In genomic region chr10:44993226-44993921, GRCh38 we compare ENCODE assay signal across 13 cellular contexts. TPM values are rescaled to one million over a fixed set of nuclear protein-coding genes. Genes with fewer than 3 reads are reported as not detected.
A peak's percentile ranks its signal among the peaks of the same experiment; 100 is the strongest.
DNase-seq lines count a peak whose midpoint lies in the region; ATAC-seq, FAIRE-seq and TF ChIP-seq lines count a peak whose summit lies in the region.
"Had no signal": no experiment of that assay in that cellular context is flagged by ENCODE, and none has a peak within 500 bp of the region (broad histone marks: within the 10 kb centered on the region; RNA-seq: fewer than 3 reads in every experiment).

No MANE protein-coding gene starts in this region.

- H3K27me3 ChIP-seq in Caco-2 (replicated peaks; ENCODE audit: control insufficient read depth, insufficient read depth, low read length), result no peaks in the 10 kb centered on the region
- H3K27me3 ChIP-seq in Panc1 (ENCODE audit: control insufficient read depth, insufficient read depth, low read length), result no peaks in the 10 kb centered on the region
- H3K27me3 ChIP-seq in right cardiac atrium (ENCODE audit: control insufficient read depth, insufficient read depth), result no peaks in the 10 kb centered on the region
- no peaks in the 10 kb centered on the region for H3K27me3 ChIP-seq in sigmoid colon
- H3K27me3 ChIP-seq: neutrophil had no signal

- FAIRE-seq in GM12891 (lab: Jason Lieb, UNC), result no peak

- H3K4me3 ChIP-seq in Caco-2 (ENCODE audit: low read depth, low read length), result no peak overlapping the region
- no peak overlapping the region for H3K4me3 ChIP-seq in Panc1 (ENCODE audit: low read depth in 2 of 2, low read length in 2 of 2)
- H3K4me3 ChIP-seq in right cardiac atrium (ENCODE audit: low read length), result no peak overlapping the region
- no peak overlapping the region for H3K4me3 ChIP-seq in sigmoid colon

- H3K9me3 Mint-ChIP-seq in Caco-2 (ENCODE audit: unreplicated experiment), result no peaks in the 10 kb centered on the region

- POLR2A ChIA-PET in Caco-2 (lab: Charles Lee) (interaction anchor here (0.8 kb wide), 1 partner anchor 15 kb away, joined by 6 read pairs; the partner anchor contains the start of gene DEPP1), Panc1 (lab: Charles Lee) (no interaction called here)

- in situ Hi-C loops in Panc1 (cut with HindIII; ENCODE audit: low pct_unique_long_range_greater_than_20kb, low sequenced_read_pairs), result no loop called here

- H3K4me3 Mint-ChIP-seq in Caco-2 (ENCODE audit: unreplicated experiment), result peak overlapping the region; percentile 31

- H3K27ac Mint-ChIP-seq in Caco-2 (ENCODE audit: unreplicated experiment), result peak overlapping the region; percentile 96

- ATAC-seq in Panc1 (no peak), right cardiac atrium (no peak)

- no peak overlapping the region for H3K27ac ChIP-seq in Panc1 (ENCODE audit: low read length)
- H3K27ac ChIP-seq in right cardiac atrium (ENCODE audit: low read length), result peak overlapping the region; percentile 40
- peak overlapping the region; percentile 38 to 97 (median 86) for H3K27ac ChIP-seq in sigmoid colon
- H3K27ac ChIP-seq: neutrophil had no signal

- peak in 1 of 2 experiments; percentile 41 for DNase-seq in Caco-2
- DNase-seq in Panc1 (ENCODE audit: low read depth, low spot score), result no peak
- peak in 2 of 3 donors; percentile 54 for DNase-seq in right cardiac atrium
- DNase-seq in sigmoid colon, result peak; percentile 61
- no peak for DNase-seq in activated T-cell treated with anti-CD3 and anti-CD28 coated beads, Interleukin-2, amount 50 U/mL, for 1 hour
- DNase-seq in GM12891 (ENCODE audit: insufficient read length, low spot score), result no peak
- DNase-seq in germinal center (ENCODE audit: low spot score), result no peak
- DNase-seq in NCI-H2196 (lab: John Stamatoyannopoulos, UW; ENCODE audit: unreplicated experiment), result no peak
- DNase-seq: GDM1; KBM-7; NCI-H187; stimulated activated CD4-positive, alpha-beta T cell treated with anti-CD3 and anti-CD28 coated beads, Interleukin-15, amount 100 ng/mL, for 24 hours had no signal

- H3K4me1 Mint-ChIP-seq in Caco-2 (ENCODE audit: low read depth, unreplicated experiment), result peaks cover 48% of the 10 kb centered on the region

- WGBS in right cardiac atrium, result 94% methylated on average over 14 of the region's 14 CpGs
- WGBS in sigmoid colon, 2 donors, result 95% methylated on average over 14 of the region's 14 CpGs

- H3K27me3 Mint-ChIP-seq in Caco-2 (ENCODE audit: insufficient read depth, unreplicated experiment), result no peaks in the 10 kb centered on the region

- CTCF ChIA-PET in Caco-2 (lab: Charles Lee), result interaction anchor here (1.2 to 4.8 kb wide), 4 partner anchors 15 to 60 kb away, joined by 5 to 27 read pairs (median 8); partner anchors contain the start of gene DEPP1
- CTCF ChIA-PET in Panc1 (lab: Charles Lee), result no interaction called here

- no peak for TF ChIP-seq CTCF in Caco-2 (IDR thresholded peaks at IDR 0.05; ENCODE audit: insufficient read depth in 1 of 2, low read depth in 1 of 2, low read length in 1 of 2, severe bottlenecking in 1 of 2, unreplicated experiment in 1 of 2)
- TF ChIP-seq CTCF in Panc1 (IDR thresholded peaks at IDR 0.05), result no peak
- TF ChIP-seq CTCF in sigmoid colon (IDR thresholded peaks at IDR 0.05), result no peak

- H3K36me3 Mint-ChIP-seq in Caco-2 (ENCODE audit: insufficient read depth, unreplicated experiment), result peaks cover 19% of the 10 kb centered on the region

- intact Hi-C loops in Caco-2 (cut with micrococcal nuclease; ENCODE audit: unreplicated experiment) (no loop called here), Panc1 (cut with micrococcal nuclease; ENCODE audit: unreplicated experiment) (no loop called here), right cardiac atrium (cut with DNase I) (no loop called here), sigmoid colon (cut with DNase I) (no loop called here)

- TF ChIP-seq POLR2A in sigmoid colon (IDR thresholded peaks at IDR 0.05), result no peak
- TF ChIP-seq POLR2A in GM12891 (IDR thresholded peaks at IDR 0.05; ENCODE audit: low read depth, low read length), result no peak

- H3K9me3 ChIP-seq in Caco-2 (no peaks in the 10 kb centered on the region), Panc1 (ENCODE audit: control insufficient read depth, insufficient read depth, low read depth, low read length) (no peaks in the 10 kb centered on the region), right cardiac atrium (ENCODE audit: control insufficient read depth, low read length) (no peaks in the 10 kb centered on the region), sigmoid colon (no peaks in the 10 kb centered on the region)
- H3K9me3 ChIP-seq: neutrophil had no signal

- H3K4me1 ChIP-seq in Caco-2 (peaks cover 60% of the 10 kb centered on the region), Panc1 (ENCODE audit: control insufficient read depth, insufficient read depth, low read length) (0 out of 2 replicates have a peak, but pooled peaks cover 7% of the 10 kb centered on the region), right cardiac atrium (ENCODE audit: control insufficient read depth, insufficient read depth, low read length) (peaks cover 36% of the 10 kb centered on the region), sigmoid colon (peaks cover 0 to 59% (median 31%) of the 10 kb centered on the region in 4 donors)

- BruUV-seq in Caco-2 (replicated peaks; lab: Mats Ljungman, UMichigan) (no TSS peak), Panc1 (replicated peaks; lab: Mats Ljungman, UMichigan) (TSS peak; percentile 63)

- no peak for TF ChIP-seq EP300 in sigmoid colon (IDR thresholded peaks at IDR 0.05)

- H3K36me3 ChIP-seq in Caco-2 (ENCODE audit: control insufficient read depth, insufficient read depth, low read length) (no peaks in the 10 kb centered on the region), Panc1 (ENCODE audit: control insufficient read depth, insufficient read depth, low read length) (no peaks in the 10 kb centered on the region), sigmoid colon (peaks cover 0 to 43% (median 10%) of the 10 kb centered on the region in 4 donors)

TF ChIP-seq in GM12891, 5 proteins besides CTCF, POLR2A, EP300 and RAD21:
- TF ChIP-seq TAF1 (IDR thresholded peaks at IDR 0.05; ENCODE audit: low read depth, low read length) (no peak), POU2F2 (IDR thresholded peaks at IDR 0.05; ENCODE audit: low read depth, low read length) (no peak), PAX5 (IDR thresholded peaks at IDR 0.05; ENCODE audit: insufficient read depth, low read length, severe bottlenecking) (no peak), POLR2AphosphoS5 (IDR thresholded peaks at IDR 0.05; ENCODE audit: low read depth, low read length) (no peak)

RNA-seq across cellular contexts. Expression of gene ZNF22, which starts 7.3 kb away (rescaled TPM):
- total RNA-seq in Caco-2 (2022) (46.5 and 60.8 TPM in 2 replicates), Panc1 (2021; ENCODE audit: unreplicated experiment) (14.6 TPM), right cardiac atrium (10 to 100 TPM; 15.4 to 20.7 (median 19.2) TPM), sigmoid colon (10 to 100 TPM; 18.3 to 29.9 (median 24.0) TPM)
- polyA plus RNA-seq in Panc1 (2012; ENCODE audit: insufficient read length), result 7.9 TPM
- polyA plus RNA-seq in right cardiac atrium (14.8 TPM), sigmoid colon (10 to 100 TPM; 12.9 to 16.8 (median 13.5) TPM)
- 15.1 TPM for polyA plus RNA-seq in GM12891 (2012; ENCODE audit: low read depth, missing spikeins)

RNA-seq across cellular contexts. Expression of gene DEPP1, which starts 14.8 kb away (rescaled TPM):
- total RNA-seq in Caco-2 (2022) (7.0 and 13.6 TPM in 2 replicates), Panc1 (2021; ENCODE audit: unreplicated experiment) (16.6 TPM), right cardiac atrium (10 to 100 TPM; 18.8 to 43.8 (median 23.8) TPM), sigmoid colon (100 to 1,000 TPM in 1 of 4 donors, 10 to 100 TPM in 3; 47.8 to 294 (median 54.7) TPM)
- polyA plus RNA-seq in Panc1 (2012; ENCODE audit: insufficient read length), result 26.2 TPM
- polyA plus RNA-seq in right cardiac atrium (32.5 TPM), sigmoid colon (10 to 100 TPM; 16.0 to 58.3 (median 53.6) TPM)
- 2.6 TPM for polyA plus RNA-seq in GM12891 (2012; ENCODE audit: low read depth, missing spikeins)

RNA-seq across cellular contexts. Expression of gene RASSF4, which starts 33.8 kb away (rescaled TPM):
- total RNA-seq in Caco-2 (2022) (40.8 and 55.6 TPM in 2 replicates), Panc1 (2021; ENCODE audit: unreplicated experiment) (13.9 TPM), right cardiac atrium (10 to 100 TPM; 57.9 to 92.1 (median 76.3) TPM), sigmoid colon (10 to 100 TPM; 23.2 to 61.7 (median 45.2) TPM)
- polyA plus RNA-seq in Panc1 (2012; ENCODE audit: insufficient read length), result 15.7 TPM
- polyA plus RNA-seq in right cardiac atrium (45.4 TPM), sigmoid colon (10 to 100 TPM in 2 of 3 donors, 1 to 10 TPM in 1; 7.8 to 23.2 (median 13.6) TPM)
- polyA plus RNA-seq in GM12891 (2012; ENCODE audit: low read depth, missing spikeins), result 41.3 TPM

Comparison
In these comparisons a context has a peak if more than half of its experiments do, and no peak if none do; other contexts are left out.
1. DNase-seq: peak in right cardiac atrium (2 of 3) and sigmoid colon (single experiment); none in Panc1 (single experiment), activated T-cell treated with anti-CD3 and anti-CD28 coated beads, Interleukin-2, amount 50 U/mL, for 1 hour (single experiment), GM12891 (single experiment), germinal center (single experiment) and NCI-H2196 (single experiment).